In genomic region chr7:55101359-55101758, GRCh38 we compare ENCODE assay signal across 24 cellular contexts.
A peak's percentile ranks its signal among the peaks of the same experiment; 100 is the strongest.
DNase-seq lines count a peak whose midpoint lies in the region; ATAC-seq and TF ChIP-seq lines count a peak whose summit lies in the region.
"Had no signal": no experiment of that assay in that cellular context is flagged by ENCODE, and none has a peak within 500 bp of the region (broad histone marks: within the 10 kb centered on the region; RNA-seq: fewer than 3 reads in every experiment).

No MANE protein-coding gene starts in this region.

- H3K4me3 Mint-ChIP-seq in HFFc6, result no peak overlapping the region
- H3K4me3 Mint-ChIP-seq in activated naive CD4-positive, alpha-beta T cell treated with anti-CD3 and anti-CD28 coated beads for 36 hours, result no peak overlapping the region
- H3K4me3 Mint-ChIP-seq in CD4-positive, alpha-beta memory T cell, result no peak overlapping the region
- H3K4me3 Mint-ChIP-seq: activated CD4-positive, alpha-beta memory T cell treated with anti-CD3 and anti-CD28 coated beads, Interleukin-2, amount 10 ng/mL, durations not matched to agents 7 days and 5 days; CD4-positive, CD25-positive, alpha-beta regulatory T cell had no signal

- DNase-seq in HFFc6, result no peak
- DNase-seq in caudate nucleus (lab: John Stamatoyannopoulos, UW), result peak in 4 of 61 donors; percentile 17 to 41 (median 27)
- DNase-seq in lower lobe of right lung, result no peak
- no peak for DNase-seq in NCI-H82 treated with DMSO at 0.1 percent for 48 hours (lab: John Stamatoyannopoulos, UW; ENCODE audit: unreplicated experiment)
- no peak for DNase-seq in activated naive CD4-positive, alpha-beta T cell treated with anti-CD3 and anti-CD28 coated beads for 36 hours
- DNase-seq in osteoblast (ENCODE audit: insufficient read length, low spot score, missing footprints), result no peak
- no peak for DNase-seq in CD4-positive, alpha-beta memory T cell
- DNase-seq: activated CD4-positive, alpha-beta memory T cell treated with anti-CD3 and anti-CD28 coated beads, Interleukin-2, amount 10 ng/mL, durations not matched to agents 7 days and 5 days; activated CD4-positive, CD25-positive, alpha-beta regulatory T cell; amygdala; CD4-positive, CD25-positive, alpha-beta regulatory T cell; GF-D8; mucosa of descending colon; NCI-H187; NCI-H226; NCI-H82; stimulated activated CD4-positive, alpha-beta T cell treated with anti-CD3 and anti-CD28 coated beads, Interleukin-1b, Interleukin-23, amount 100 ng/mL, for 48 hours; stimulated activated naive CD8-positive, alpha-beta T cell treated with anti-CD3 and anti-CD28 coated beads, Interleukin-15, Interleukin-2, amounts not matched to agents 100 U/mL and 50 U/mL, for 24 hours had no signal

- POLR2A ChIA-PET in CD4-positive, alpha-beta memory T cell (lab: Charles Lee; ENCODE audit: partially characterized antibody), result no interaction called here

- H3K79me2 ChIP-seq in osteoblast (ENCODE audit: insufficient read depth, low read length), result peaks cover 92% of the 10 kb centered on the region

- 0 out of 2 replicates have a peak, but pooled peaks cover 3% of the 10 kb centered on the region for H3K27me3 Mint-ChIP-seq in HFFc6 (ENCODE audit: insufficient read depth)
- H3K27me3 Mint-ChIP-seq in activated naive CD4-positive, alpha-beta T cell treated with anti-CD3 and anti-CD28 coated beads for 36 hours (ENCODE audit: low read depth), result peaks cover 35% of the 10 kb centered on the region
- H3K27me3 Mint-ChIP-seq in CD4-positive, alpha-beta memory T cell, result peaks cover 2 to 27% of the 10 kb centered on the region in 2 donors

- intact Hi-C loops in lower lobe of right lung (cut with DNase I), result no loop called here
- intact Hi-C loops in activated naive CD4-positive, alpha-beta T cell treated with anti-CD3 and anti-CD28 coated beads for 36 hours (cut with micrococcal nuclease), result no loop called here
- intact Hi-C loops in CD4-positive, alpha-beta memory T cell (cut with micrococcal nuclease), result no loop called here

- H3K4me1 ChIP-seq in lower lobe of right lung (peaks cover 42% of the 10 kb centered on the region), stomach smooth muscle (ENCODE audit: control insufficient read depth, insufficient read depth, low read length) (peaks cover 36% of the 10 kb centered on the region), osteoblast (ENCODE audit: insufficient read depth, low read length) (peaks cover 47% of the 10 kb centered on the region)
- no peaks in the 10 kb centered on the region for H3K4me1 ChIP-seq in CD4-positive, alpha-beta memory T cell (ENCODE audit: insufficient read depth, low read length)
- H3K4me1 ChIP-seq: HAP-1 had no signal

- no peaks in the 10 kb centered on the region for H3K27me3 ChIP-seq in lower lobe of right lung (ENCODE audit: low read depth)
- no peaks in the 10 kb centered on the region for H3K27me3 ChIP-seq in stomach smooth muscle (ENCODE audit: control insufficient read depth in 1 of 2, insufficient read depth in 2 of 2, low read length in 2 of 2)
- no peaks in the 10 kb centered on the region for H3K27me3 ChIP-seq in osteoblast (ENCODE audit: insufficient read depth, low read length)
- no peaks in the 10 kb centered on the region for H3K27me3 ChIP-seq in CD4-positive, alpha-beta memory T cell (ENCODE audit: insufficient read depth, low read length)
- H3K27me3 ChIP-seq: neutrophil, Peyer's patch had no signal

- H3K4me1 Mint-ChIP-seq in HFFc6 (ENCODE audit: low read depth), result peaks cover 93% of the 10 kb centered on the region
- H3K4me1 Mint-ChIP-seq in activated naive CD4-positive, alpha-beta T cell treated with anti-CD3 and anti-CD28 coated beads for 36 hours (ENCODE audit: low read depth), result peaks cover 5% of the 10 kb centered on the region
- peaks cover 0 to 1% (median 0%) of the 10 kb centered on the region in 4 donors for H3K4me1 Mint-ChIP-seq in CD4-positive, alpha-beta memory T cell
- H3K4me1 Mint-ChIP-seq: activated CD4-positive, alpha-beta memory T cell treated with anti-CD3 and anti-CD28 coated beads, Interleukin-2, amount 10 ng/mL, durations not matched to agents 7 days and 5 days; CD4-positive, CD25-positive, alpha-beta regulatory T cell had no signal

- peak overlapping the region; percentile 48 for H3K27ac ChIP-seq in caudate nucleus (ENCODE audit: low read depth, low read length)
- H3K27ac ChIP-seq in lower lobe of right lung, result peak overlapping the region; percentile 64
- peak overlapping the region; percentile 31 for H3K27ac ChIP-seq in stomach smooth muscle (ENCODE audit: low read length)
- H3K27ac ChIP-seq in osteoblast (ENCODE audit: low read depth, low read length), result no peak overlapping the region
- H3K27ac ChIP-seq in CD4-positive, alpha-beta memory T cell (ENCODE audit: low read depth, low read length), result no peak overlapping the region
- H3K27ac ChIP-seq: neutrophil had no signal

- peaks cover 34% of the 10 kb centered on the region for H4K20me1 ChIP-seq in osteoblast (ENCODE audit: insufficient read depth, low read length)

- H3K36me3 Mint-ChIP-seq in HFFc6 (ENCODE audit: low read depth), result peaks cover 13% of the 10 kb centered on the region
- H3K36me3 Mint-ChIP-seq in activated naive CD4-positive, alpha-beta T cell treated with anti-CD3 and anti-CD28 coated beads for 36 hours (ENCODE audit: low read depth), result no peaks in the 10 kb centered on the region
- no peaks in the 10 kb centered on the region for H3K36me3 Mint-ChIP-seq in CD4-positive, alpha-beta memory T cell
- H3K36me3 Mint-ChIP-seq: CD4-positive, CD25-positive, alpha-beta regulatory T cell had no signal

- no peak overlapping the region for H3K9ac ChIP-seq in stomach smooth muscle (ENCODE audit: low read length in 2 of 2)

- no peak overlapping the region for H2AFZ ChIP-seq in osteoblast (ENCODE audit: low read length)

- CTCF ChIA-PET in activated naive CD4-positive, alpha-beta T cell treated with anti-CD3 and anti-CD28 coated beads for 36 hours (lab: Charles Lee), result no interaction called here
- CTCF ChIA-PET in CD4-positive, alpha-beta memory T cell (lab: Charles Lee; ENCODE audit: partially characterized antibody), result no interaction called here

- H3K36me3 ChIP-seq in lower lobe of right lung (no peaks in the 10 kb centered on the region), stomach smooth muscle (ENCODE audit: control insufficient read depth in 2 of 2, insufficient read depth in 2 of 2, low read length in 2 of 2) (no peaks in the 10 kb centered on the region), osteoblast (ENCODE audit: insufficient read depth, low read length) (peaks cover 9% of the 10 kb centered on the region)
- no peaks in the 10 kb centered on the region for H3K36me3 ChIP-seq in CD4-positive, alpha-beta memory T cell (ENCODE audit: insufficient read depth, low read length)
- H3K36me3 ChIP-seq: HAP-1, neutrophil, Peyer's patch had no signal

- peak in 1 of 2 donors; percentile 29 for ATAC-seq in lower lobe of right lung
- ATAC-seq: GM12878; mucosa of descending colon; SK-N-SH treated with all-trans-retinoic acid at 6 μM for 48 hours; stimulated activated naive CD8-positive, alpha-beta T cell treated with anti-CD3 and anti-CD28 coated beads, Interleukin-15, Interleukin-2, amounts not matched to agents 100 U/mL and 50 U/mL, for 24 hours had no signal

- peak overlapping the region; percentile 30; the same call in 1 of the 2 replicates for H3K27ac Mint-ChIP-seq in HFFc6
- H3K27ac Mint-ChIP-seq in activated naive CD4-positive, alpha-beta T cell treated with anti-CD3 and anti-CD28 coated beads for 36 hours, result no peak overlapping the region
- H3K27ac Mint-ChIP-seq in CD4-positive, alpha-beta memory T cell, result no peak overlapping the region
- H3K27ac Mint-ChIP-seq: activated CD4-positive, alpha-beta memory T cell treated with anti-CD3 and anti-CD28 coated beads, Interleukin-2, amount 10 ng/mL, durations not matched to agents 7 days and 5 days; CD4-positive, CD25-positive, alpha-beta regulatory T cell had no signal

- no peaks in the 10 kb centered on the region for H3K9me3 Mint-ChIP-seq in HFFc6
- no peaks in the 10 kb centered on the region for H3K9me3 Mint-ChIP-seq in activated naive CD4-positive, alpha-beta T cell treated with anti-CD3 and anti-CD28 coated beads for 36 hours
- no peaks in the 10 kb centered on the region for H3K9me3 Mint-ChIP-seq in CD4-positive, alpha-beta memory T cell
- H3K9me3 Mint-ChIP-seq: activated CD4-positive, alpha-beta memory T cell treated with anti-CD3 and anti-CD28 coated beads, Interleukin-2, amount 10 ng/mL, durations not matched to agents 7 days and 5 days; CD4-positive, CD25-positive, alpha-beta regulatory T cell had no signal

- H3K9me3 ChIP-seq in lower lobe of right lung (no peaks in the 10 kb centered on the region), stomach smooth muscle (ENCODE audit: control insufficient read depth in 2 of 2, low read length in 2 of 2) (no peaks in the 10 kb centered on the region), osteoblast (ENCODE audit: low read depth, low read length) (no peaks in the 10 kb centered on the region)
- H3K9me3 ChIP-seq in CD4-positive, alpha-beta memory T cell (ENCODE audit: control insufficient read depth in 1 of 2, low read length in 2 of 2), result no peaks in the 10 kb centered on the region
- H3K9me3 ChIP-seq: HAP-1, mucosa of descending colon, neutrophil, Peyer's patch had no signal

- H3K4me2 ChIP-seq in osteoblast (ENCODE audit: insufficient read depth, low read length), result no peak overlapping the region

- no peak overlapping the region for H3K4me3 ChIP-seq in lower lobe of right lung
- H3K4me3 ChIP-seq in stomach smooth muscle (ENCODE audit: low read length in 2 of 2), result no peak overlapping the region
- H3K4me3 ChIP-seq in osteoblast (ENCODE audit: insufficient read depth, low read length), result no peak overlapping the region
- no peak overlapping the region for H3K4me3 ChIP-seq in CD4-positive, alpha-beta memory T cell (ENCODE audit: low read length in 2 of 2)
- H3K4me3 ChIP-seq: GM12878, HAP-1, mucosa of descending colon, Peyer's patch had no signal

- TF ChIP-seq CTCF in HFFc6 (IDR thresholded peaks at IDR 0.05) (no peak), lower lobe of right lung (IDR thresholded peaks at IDR 0.05) (no peak), osteoblast (IDR thresholded peaks at IDR 0.05; ENCODE audit: extremely low read depth, low read depth, low read length) (no peak)

Comparison
In these comparisons a context has a peak if more than half of its experiments do, and no peak if none do; other contexts are left out.
1. H3K27ac ChIP-seq: peak in caudate nucleus (single experiment), lower lobe of right lung (single experiment) and stomach smooth muscle (single experiment); none in osteoblast (single experiment) and CD4-positive, alpha-beta memory T cell (single experiment).